ENCODE assay signal across 18 cellular contexts in the genomic region with DNA sequence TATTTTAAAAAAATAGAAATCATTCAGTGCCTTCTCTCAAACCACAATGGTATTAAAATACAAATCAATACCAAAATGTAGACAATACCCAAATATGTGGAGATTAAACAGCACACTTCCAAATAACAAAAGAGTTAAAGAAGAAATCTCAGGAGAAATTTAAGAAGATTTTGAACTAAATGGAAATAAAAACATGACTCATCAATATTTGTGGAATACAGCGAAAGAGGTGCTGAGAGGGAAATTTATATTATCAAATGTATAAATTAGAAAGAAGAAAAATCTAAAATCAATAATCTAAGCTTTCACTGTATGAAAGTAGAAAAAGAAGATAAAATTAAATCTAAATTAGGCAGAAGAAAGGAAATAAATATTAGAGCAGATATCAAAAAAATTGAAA.
DNase-seq lines count a peak whose midpoint lies in the region; ATAC-seq, FAIRE-seq and TF ChIP-seq lines count a peak whose summit lies in the region.
"Had no signal": no experiment of that assay in that cellular context is flagged by ENCODE, and none has a peak within 500 bp of the region (broad histone marks: within the 10 kb centered on the region; RNA-seq: fewer than 3 reads in every experiment).

No MANE protein-coding gene starts in this region.

- TF ChIP-seq RAD21 in HCT116 (IDR thresholded peaks at IDR 0.05; ENCODE audit: low read depth) = no peak

- H4K20me1 ChIP-seq in HCT116 (ENCODE audit: insufficient read depth) = no peaks in the 10 kb centered on the region
- H4K20me1 ChIP-seq: BLaER1 had no signal

- TF ChIP-seq CTCF in HCT116 (IDR thresholded peaks at IDR 0.05 in 2 of 3, conservative IDR thresholded peaks at IDR 0.05 in 1 of 3; ENCODE audit: borderline replicate concordance in 1 of 3, insufficient read depth in 1 of 3, low read depth in 2 of 3, low read length in 2 of 3) (no peak), kidney (IDR thresholded peaks at IDR 0.05; ENCODE audit: borderline replicate concordance, extremely low read depth, insufficient read depth) (no peak)

- H3K4me3 ChIP-seq in HCT116 (replicated peaks in 1 of 2; ENCODE audit: low read depth in 1 of 2, low read length in 2 of 2) (no peak overlapping the region), kidney (ENCODE audit: low read length in 2 of 2) (no peak overlapping the region)
- H3K4me3 ChIP-seq: BLaER1 had no signal

- H3K9ac ChIP-seq in HCT116 (ENCODE audit: low read length) = no peak overlapping the region
- H3K9ac ChIP-seq in kidney (ENCODE audit: low read length in 2 of 2) = no peak overlapping the region
- H3K9ac ChIP-seq: BLaER1 had no signal

- DNase-seq in HCT116 (ENCODE audit: low read depth, low spot score) (no peak), kidney (no peak), left lobe of liver (ENCODE audit: low spot score) (no peak)
- DNase-seq: Caco-2; CD4-positive, CD25-positive, alpha-beta regulatory T cell; CD8-positive, alpha-beta T cell; DMS153; DND-41; GOT3; H7; HCEC 1CT had no signal

- RAD21 ChIA-PET in HCT116 (lab: Charles Lee; ENCODE audit: low non-redundant PET in 1 of 2, low total read pairs in 2 of 2, uncharacterized antibody in 2 of 2, unreplicated experiment in 2 of 2) = no interaction called here

- no peaks in the 10 kb centered on the region for H3K4me1 ChIP-seq in HCT116 (ENCODE audit: control insufficient read depth in 1 of 2, insufficient read depth in 2 of 2, low read length in 2 of 2)
- H3K4me1 ChIP-seq in kidney (ENCODE audit: control insufficient read depth in 1 of 2, insufficient read depth in 1 of 2, low read depth in 1 of 2, low read length in 2 of 2) = no peaks in the 10 kb centered on the region
- H3K4me1 ChIP-seq: BLaER1, Caco-2 had no signal

- no peak for ATAC-seq in HCT116
- ATAC-seq in left lobe of liver = no peak
- no peak for ATAC-seq in HG02798 (IDR thresholded peaks at IDR 0.05; ENCODE audit: poor library complexity, unreplicated experiment)
- no peak for ATAC-seq in GM21515 (IDR thresholded peaks at IDR 0.05; ENCODE audit: unreplicated experiment)
- ATAC-seq: CD8-positive, alpha-beta T cell had no signal

- CTCF ChIA-PET in HCT116 (lab: Charles Lee) = interaction anchor here (1.3 to 1.7 kb wide), 3 partner anchors 17 to 44 kb away, joined by 4 to 6 read pairs (median 4); no protein-coding TSS in a partner anchor

- BruUV-seq in HCT116 (replicated peaks; lab: Mats Ljungman, UMichigan) = no TSS peak

- H3K36me3 ChIP-seq in HCT116 (ENCODE audit: control insufficient read depth in 1 of 2, insufficient read depth in 2 of 2, low read length in 2 of 2) (no peaks in the 10 kb centered on the region), kidney (ENCODE audit: control insufficient read depth in 1 of 2, insufficient read depth in 2 of 2, low read length in 2 of 2) (no peaks in the 10 kb centered on the region)
- H3K36me3 ChIP-seq: BLaER1 had no signal

- no peaks in the 10 kb centered on the region for H3K79me2 ChIP-seq in HCT116 (ENCODE audit: insufficient read depth, low read length)

- POLR2A ChIA-PET in HCT116 (lab: Charles Lee) = no interaction called here

- H3K4me2 ChIP-seq in HCT116 (ENCODE audit: low read length) = no peak overlapping the region
- H3K4me2 ChIP-seq: BLaER1 had no signal

- no peak for TF ChIP-seq POLR2A in HCT116 (IDR thresholded peaks at IDR 0.05; ENCODE audit: borderline replicate concordance, extremely low read depth, insufficient read depth, insufficient read length)

- intact Hi-C loops in HCT116 (cut with micrococcal nuclease) (no loop called here), kidney (cut with DNase I) (no loop called here)

- H3K27me3 ChIP-seq in HCT116 (ENCODE audit: insufficient read depth, low read length) = peaks cover 28% of the 10 kb centered on the region
- H3K27me3 ChIP-seq: BLaER1 had no signal

- FAIRE-seq in TTC549 (lab: Jason Lieb, UNC) (peak; percentile 51), kidney (lab: Jason Lieb, UNC) (peak; percentile 15)
- FAIRE-seq: G401.6, GM12892 had no signal

- peak overlapping the region; percentile 54 for H2AFZ ChIP-seq in HCT116 (ENCODE audit: low read depth, low read length, poor library complexity, severe bottlenecking)

- H3K27ac ChIP-seq in HCT116 (ENCODE audit: low read depth, low read length) = no peak overlapping the region
- H3K27ac ChIP-seq in kidney (ENCODE audit: low read depth in 2 of 2, low read length in 2 of 2) = no peak overlapping the region
- H3K27ac ChIP-seq: BLaER1, C4-2B had no signal

- H3K9me3 ChIP-seq in HCT116 (ENCODE audit: control insufficient read depth in 1 of 2, insufficient read depth in 1 of 2, low read depth in 1 of 2, low read length in 2 of 2) (no peaks in the 10 kb centered on the region), kidney (ENCODE audit: control insufficient read depth in 1 of 2, low read length in 2 of 2) (no peaks in the 10 kb centered on the region)
- H3K9me3 ChIP-seq: Caco-2 had no signal

- no peaks in the 10 kb centered on the region for H3K9me2 ChIP-seq in HCT116 (ENCODE audit: insufficient read depth)

TF ChIP-seq in HCT116, 20 proteins besides CTCF, POLR2A, EP300 and RAD21:
- TF ChIP-seq SIN3A (IDR thresholded peaks at IDR 0.05; ENCODE audit: low read depth) (no peak), ZNF274 (IDR thresholded peaks at IDR 0.05; ENCODE audit: low read depth, low read length) (no peak), SP1 (IDR thresholded peaks at IDR 0.05; ENCODE audit: low read depth) (no peak), EGR1 (IDR thresholded peaks at IDR 0.05; ENCODE audit: low read depth) (no peak)
- TF ChIP-seq, protein P1, sequence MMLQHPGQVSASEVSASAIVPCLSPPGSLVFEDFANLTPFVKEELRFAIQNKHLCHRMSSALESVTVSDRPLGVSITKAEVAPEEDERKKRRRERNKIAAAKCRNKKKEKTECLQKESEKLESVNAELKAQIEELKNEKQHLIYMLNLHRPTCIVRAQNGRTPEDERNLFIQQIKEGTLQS (IDR thresholded peaks at IDR 0.05) = no peak
